19 cellular contexts compared by ENCODE assay signal in genomic region chr19:5789201-5789795, GRCh38. TPM values are rescaled to one million over a fixed set of nuclear protein-coding genes. Genes with fewer than 3 reads are reported as not detected.
DNase-seq lines count a peak whose midpoint lies in the region; ATAC-seq and TF ChIP-seq lines count a peak whose summit lies in the region.
"Had no signal": no experiment of that assay in that cellular context is flagged by ENCODE, and none has a peak within 500 bp of the region (broad histone marks: within the 10 kb centered on the region; RNA-seq: fewer than 3 reads in every experiment).

No MANE protein-coding gene starts in this region.

- H3K36me3 ChIP-seq in SK-N-SH (replicated peaks in 1 of 2; ENCODE audit: control insufficient read depth in 1 of 2, insufficient read depth in 2 of 2, low read length in 1 of 2): peaks cover 0 to 45% of the 10 kb centered on the region in 2 experiments
- H3K36me3 ChIP-seq in GM23338 (ENCODE audit: insufficient read depth): peaks cover 5% of the 10 kb centered on the region; the same call in 1 of the 2 replicates

- H3K27me3 ChIP-seq in SK-N-SH (ENCODE audit: insufficient read depth) (no peaks in the 10 kb centered on the region), GM23338 (ENCODE audit: insufficient read depth) (no peaks in the 10 kb centered on the region)
- H3K27me3 ChIP-seq: MG63, upper lobe of left lung had no signal

- 98% methylated on average over 22 of the region's 51 CpGs for WGBS in SK-N-SH (ENCODE audit: low lambda C conversion rate)

- H2AFZ ChIP-seq in SK-N-SH (ENCODE audit: low read depth) (no peak overlapping the region), GM23338 (no peak overlapping the region)

- H3K27ac ChIP-seq in SK-N-SH (ENCODE audit: low read depth in 2 of 2, low read length in 1 of 2): no peak overlapping the region
- H3K27ac ChIP-seq in GM23338 (ENCODE audit: low read depth): no peak overlapping the region

- H3K4me1 ChIP-seq in SK-N-SH (ENCODE audit: control insufficient read depth in 1 of 2, insufficient read depth in 2 of 2, low read depth in 1 of 2, low read length in 1 of 2) (peaks cover 0 to 8% of the 10 kb centered on the region in 2 experiments; a peak in 1 of 4 replicates), GM23338 (ENCODE audit: insufficient read depth) (no peaks in the 10 kb centered on the region)

- H3F3A ChIP-seq in SK-N-SH (replicated peaks; ENCODE audit: insufficient read depth) (no peaks in the 10 kb centered on the region), GM23338 (replicated peaks; ENCODE audit: low read depth) (no peaks in the 10 kb centered on the region)

- TF ChIP-seq EP300 in SK-N-SH (IDR thresholded peaks at IDR 0.05; ENCODE audit: borderline replicate concordance in 1 of 2, low read depth in 1 of 2, low read length in 1 of 2): no peak

- H3K4me3 ChIP-seq in SK-N-SH (ENCODE audit: low read depth in 2 of 2, low read length in 1 of 2) (no peak overlapping the region), GM23338 (no peak overlapping the region)

- H4K20me1 ChIP-seq in SK-N-SH (ENCODE audit: insufficient read depth) (0 out of 2 replicates have a peak, but pooled peaks cover 5% of the 10 kb centered on the region), GM23338 (replicated peaks; ENCODE audit: insufficient read depth) (peaks cover 3% of the 10 kb centered on the region; the same call in 1 of the 2 replicates)

- 0 out of 2 replicates have a peak overlapping the region, but pooled peaks have one; percentile 86 for H3K4me2 ChIP-seq in SK-N-SH
- no peak overlapping the region for H3K4me2 ChIP-seq in GM23338

- peaks cover 5% of the 10 kb centered on the region for H3K4me1 Mint-ChIP-seq in GM23338
- peaks cover 7% of the 10 kb centered on the region for H3K4me1 Mint-ChIP-seq in activated naive CD8-positive, alpha-beta T cell treated with anti-CD3 and anti-CD28 coated beads for 36 hours
- peaks cover 11% of the 10 kb centered on the region for H3K4me1 Mint-ChIP-seq in mesothelial cell of epicardium

- H3K27ac Mint-ChIP-seq in GM23338: no peak overlapping the region
- H3K27ac Mint-ChIP-seq in activated naive CD8-positive, alpha-beta T cell treated with anti-CD3 and anti-CD28 coated beads for 36 hours: no peak overlapping the region
- no peak overlapping the region for H3K27ac Mint-ChIP-seq in mesothelial cell of epicardium

- no peaks in the 10 kb centered on the region for H3K9me3 ChIP-seq in SK-N-SH
- H3K9me3 ChIP-seq: MG63, upper lobe of left lung had no signal

- H3K27me3 Mint-ChIP-seq in GM23338 (ENCODE audit: insufficient read depth, low read depth, poor library complexity): peaks cover 19% of the 10 kb centered on the region
- H3K27me3 Mint-ChIP-seq in activated naive CD8-positive, alpha-beta T cell treated with anti-CD3 and anti-CD28 coated beads for 36 hours: peaks cover 5% of the 10 kb centered on the region
- no peaks in the 10 kb centered on the region for H3K27me3 Mint-ChIP-seq in mesothelial cell of epicardium (ENCODE audit: low read depth)

- CTCF ChIA-PET in SK-N-SH (lab: Yijun Ruan, JAX): interaction anchor here (0.9 to 2.9 kb wide), 4 partner anchors 8 to 233 kb away, joined by 4 to 12 read pairs (median 5); partner anchors contain the start of gene NRTN

- H3K9ac ChIP-seq in SK-N-SH: no peak overlapping the region

- POLR2A ChIA-PET in SK-N-SH (lab: Yijun Ruan, JAX): no interaction called here

- H3K4me3 Mint-ChIP-seq in GM23338 (peak overlapping the region; percentile 99), mesothelial cell of epicardium (peak overlapping the region; percentile 34)
- H3K4me3 Mint-ChIP-seq in activated naive CD8-positive, alpha-beta T cell treated with anti-CD3 and anti-CD28 coated beads for 36 hours: peak overlapping the region; percentile 97

- peaks cover 41% of the 10 kb centered on the region for H3K36me3 Mint-ChIP-seq in GM23338 (ENCODE audit: low read depth)
- H3K36me3 Mint-ChIP-seq in activated naive CD8-positive, alpha-beta T cell treated with anti-CD3 and anti-CD28 coated beads for 36 hours: peaks cover 32% of the 10 kb centered on the region
- peaks cover 31% of the 10 kb centered on the region for H3K36me3 Mint-ChIP-seq in mesothelial cell of epicardium

- H3K9me3 Mint-ChIP-seq in GM23338: no peaks in the 10 kb centered on the region; the same call in 1 of the 3 replicates
- H3K9me3 Mint-ChIP-seq in activated naive CD8-positive, alpha-beta T cell treated with anti-CD3 and anti-CD28 coated beads for 36 hours: no peaks in the 10 kb centered on the region
- peaks cover 4% of the 10 kb centered on the region for H3K9me3 Mint-ChIP-seq in mesothelial cell of epicardium

- no peaks in the 10 kb centered on the region for H3K9me2 ChIP-seq in SK-N-SH
- no peaks in the 10 kb centered on the region for H3K9me2 ChIP-seq in GM23338 (ENCODE audit: insufficient read depth)

- peaks cover 8% of the 10 kb centered on the region; the same call in 1 of the 2 replicates for H3K79me2 ChIP-seq in SK-N-SH (ENCODE audit: insufficient read depth)
- no peaks in the 10 kb centered on the region for H3K79me2 ChIP-seq in GM23338 (replicated peaks; ENCODE audit: insufficient read depth)

- no peak for TF ChIP-seq CTCF in SK-N-SH (IDR thresholded peaks at IDR 0.05)
- TF ChIP-seq CTCF in GM23338 (conservative IDR thresholded peaks at IDR 0.05; ENCODE audit: low read depth in 2 of 2): no peak
- no peak for TF ChIP-seq CTCF in mesothelial cell of epicardium (IDR thresholded peaks at IDR 0.05; ENCODE audit: unreplicated experiment)

- ATAC-seq in SK-N-SH treated with all-trans-retinoic acid at 6 μM for 48 hours (no peak), GM23338 (no peak), HG03139 (IDR thresholded peaks at IDR 0.05; ENCODE audit: unreplicated experiment) (no peak)
- ATAC-seq: left cardiac atrium had no signal

- peak; percentile 22 for DNase-seq in SK-N-SH
- DNase-seq in GM23338 (ENCODE audit: low spot score): no peak
- no peak for DNase-seq in activated naive CD8-positive, alpha-beta T cell treated with anti-CD3 and anti-CD28 coated beads for 36 hours
- DNase-seq in mesothelial cell of epicardium (ENCODE audit: low spot score in 2 of 2, unreplicated experiment in 2 of 2): no peak
- no peak for DNase-seq in stimulated activated CD4-positive, alpha-beta T cell treated with anti-CD3 and anti-CD28 coated beads, Interleukin-4, amount 100 ng/mL, for 4 hours
- DNase-seq in COLO829 (ENCODE audit: low spot score): no peak
- DNase-seq: left cardiac atrium; MG63; NCI-H1930; retina; stimulated activated CD4-positive, alpha-beta T cell treated with anti-CD3 and anti-CD28 coated beads, Interleukin-1b, Interleukin-23, amount 100 ng/mL, for 48 hours; T-helper 9 cell had no signal

- TF ChIP-seq RAD21 in SK-N-SH (IDR thresholded peaks at IDR 0.05; ENCODE audit: low read length): no peak

TF ChIP-seq in SK-N-SH, 30 proteins besides CTCF, POLR2A, EP300 and RAD21:
- no peak for TF ChIP-seq FOXJ3 (CRISPR knock-in tag; IDR thresholded peaks at IDR 0.05)
- TF ChIP-seq TEAD4 (IDR thresholded peaks at IDR 0.05; ENCODE audit: borderline replicate concordance, insufficient read depth): no peak
TF ChIP-seq in SK-N-SH: peak in this region for 0.

TF ChIP-seq in SK-N-SH treated with all-trans-retinoic acid at 6 μM for 48 hours, 23 proteins besides CTCF, POLR2A, EP300 and RAD21 (continues in another document):
- TF ChIP-seq ZC3H10 (CRISPR knock-in tag; IDR thresholded peaks at IDR 0.05): no peak

TF ChIP-seq in GM23338, 12 proteins besides CTCF, POLR2A, EP300 and RAD21 (continues in another document):
- TF ChIP-seq ETS1 (IDR thresholded peaks at IDR 0.05) (no peak), EZH2phosphoT487 (IDR thresholded peaks at IDR 0.05; ENCODE audit: unreplicated experiment) (no peak)

RNA-seq across cellular contexts. Expression of gene DUS3L, which starts 1.7 kb away (rescaled TPM):
- polyA plus RNA-seq in SK-N-SH (2012; rRNA removed) (44.0 and 45.2 TPM in 2 replicates), GM23338 (2016; fragmentation: Nextera tagmentation; extraction: Ambion mirVana) (24.5 and 26.2 TPM in 2 replicates)
- 20.9 and 24.8 TPM in 2 replicates for polyA plus RNA-seq in SK-N-SH (2012; cell fraction: cytosol; rRNA removed)
- 151 and 182 TPM in 2 replicates for polyA plus RNA-seq in SK-N-SH (2012; cell fraction: nucleus; rRNA removed)
- 42.7 and 53.0 TPM in 2 replicates for total RNA-seq in GM23338 (2014; rRNA removed; shearing (Covaris generic))
- total RNA-seq in activated naive CD8-positive, alpha-beta T cell treated with anti-CD3 and anti-CD28 coated beads for 36 hours: 100 to 1,000 TPM; 103 to 106 TPM
- 54.0 to 61.1 TPM (median 56.9 TPM) in 3 replicates for total RNA-seq in mesothelial cell of epicardium

RNA-seq across cellular contexts. Expression of gene PRR22, which starts 4.8 kb away (rescaled TPM):
- polyA plus RNA-seq in SK-N-SH (2012; rRNA removed) (0.82 and 0.91 TPM in 2 replicates), GM23338 (2016; fragmentation: Nextera tagmentation; extraction: Ambion mirVana) (1.2 TPM in 2 replicates)
- 0.12 and 0.25 TPM in 2 replicates for polyA plus RNA-seq in SK-N-SH (2012; cell fraction: cytosol; rRNA removed)
- 8.4 and 9.5 TPM in 2 replicates for polyA plus RNA-seq in SK-N-SH (2012; cell fraction: nucleus; rRNA removed)
- total RNA-seq in GM23338 (2014; rRNA removed; shearing (Covaris generic)): 1.0 and 1.6 TPM in 2 replicates
- total RNA-seq in activated naive CD8-positive, alpha-beta T cell treated with anti-CD3 and anti-CD28 coated beads for 36 hours: 10 to 100 TPM; 14.1 to 14.3 TPM
- 5.4 to 6.0 TPM (median 5.9 TPM) in 3 replicates for total RNA-seq in mesothelial cell of epicardium
- total RNA-seq: epithelial cell of proximal tubule had no signal

RNA-seq across cellular contexts. Expression of gene NRTN, which starts 15.6 kb away (rescaled TPM):
- polyA plus RNA-seq in SK-N-SH (2012; rRNA removed) (0.54 and 0.99 TPM in 2 replicates), GM23338 (2016; fragmentation: Nextera tagmentation; extraction: Ambion mirVana) (5.5 and 5.8 TPM in 2 replicates)
- polyA plus RNA-seq in SK-N-SH (2012; cell fraction: cytosol; rRNA removed): 0.31 and 0.77 TPM in 2 replicates
- polyA plus RNA-seq in SK-N-SH (2012; cell fraction: nucleus; rRNA removed): 0.73 and 0.92 TPM in 2 replicates
- total RNA-seq in GM23338 (2014; rRNA removed; shearing (Covaris generic)): 4.0 and 5.9 TPM in 2 replicates
- total RNA-seq in activated naive CD8-positive, alpha-beta T cell treated with anti-CD3 and anti-CD28 coated beads for 36 hours: under 1 TPM; 0.21 to 0.38 TPM
- total RNA-seq in mesothelial cell of epicardium: 1.7 to 2.8 TPM (median 2.4 TPM) in 3 replicates
- polyA plus RNA-seq: CD14-positive monocyte had no signal

RNA-seq across cellular contexts. Expression of gene FUT6, which starts 50.2 kb away (rescaled TPM):
- not detected in 2 replicates for polyA plus RNA-seq in SK-N-SH (2012; rRNA removed)
- not detected in 2 replicates for polyA plus RNA-seq in SK-N-SH (2012; cell fraction: cytosol; rRNA removed)
- not detected in 2 replicates for polyA plus RNA-seq in SK-N-SH (2012; cell fraction: nucleus; rRNA removed)
- not detected in 2 replicates for total RNA-seq in GM23338 (2014; rRNA removed; shearing (Covaris generic))
- not detected in 2 replicates for polyA plus RNA-seq in GM23338 (2016; fragmentation: Nextera tagmentation; extraction: Ambion mirVana)
- total RNA-seq in activated naive CD8-positive, alpha-beta T cell treated with anti-CD3 and anti-CD28 coated beads for 36 hours: not detected
- 0.32 TPM in 1 of 3 replicates, not detected in the others for total RNA-seq in mesothelial cell of epicardium
- total RNA-seq: activated CD8-positive, alpha-beta memory T cell treated with anti-CD3 and anti-CD28 coated beads for 36 hours; epithelial cell of proximal tubule; G401; left cardiac atrium had no signal
- polyA plus RNA-seq: CD14-positive monocyte had no signal

Comparison
In these comparisons a context has a peak if more than half of its experiments do, and no peak if none do; other contexts are left out.
1. H3K4me3 Mint-ChIP-seq: peak in every context shown above with its lines; median percentile 99 in GM23338; 97 in activated naive CD8-positive, alpha-beta T cell treated with anti-CD3 and anti-CD28 coated beads for 36 hours; 34 in mesothelial cell of epicardium.